Comparison of ENCODE assay signal across 15 cellular contexts in the genomic region with DNA sequence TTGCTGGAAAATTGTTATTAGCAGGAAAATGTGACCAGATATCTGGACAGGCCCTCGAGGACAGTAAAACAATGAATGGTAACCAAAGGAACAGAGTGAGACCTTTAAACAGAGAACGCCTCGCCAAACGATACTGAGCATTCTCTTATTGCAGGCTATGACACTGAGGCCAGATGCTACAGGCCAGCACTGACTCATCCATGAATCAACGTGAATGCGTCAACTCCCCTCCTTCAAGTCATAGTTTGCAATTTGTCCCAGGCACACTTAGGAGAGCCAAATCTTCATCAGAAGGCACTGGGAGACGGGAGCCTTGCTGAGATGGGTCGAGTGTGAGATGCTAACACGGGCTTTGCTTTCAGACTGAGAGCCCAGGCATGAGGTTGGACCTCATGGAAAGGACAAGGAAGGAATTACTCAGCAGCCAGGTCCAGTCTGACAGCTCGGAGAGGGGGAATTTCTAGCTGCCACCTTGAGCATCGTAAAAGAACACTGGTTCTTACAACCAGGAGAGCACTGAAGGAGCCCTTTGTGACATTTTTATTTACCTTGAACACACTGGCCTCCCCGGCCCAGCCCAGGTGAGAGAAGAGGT.
DNase-seq lines count a peak whose midpoint lies in the region; ATAC-seq and TF ChIP-seq lines count a peak whose summit lies in the region.
"Had no signal": no experiment of that assay in that cellular context is flagged by ENCODE, and none has a peak within 500 bp of the region (broad histone marks: within the 10 kb centered on the region; RNA-seq: fewer than 3 reads in every experiment).

No MANE protein-coding gene starts in this region.

- H3K27ac Mint-ChIP-seq in activated CD4-positive, alpha-beta memory T cell treated with anti-CD3 and anti-CD28 coated beads, Interleukin-2, amount 10 ng/mL, durations not matched to agents 7 days and 5 days = no peak overlapping the region
- H3K27ac Mint-ChIP-seq: activated naive CD4-positive, alpha-beta T cell treated with anti-CD3 and anti-CD28 coated beads, Interleukin-2, amount 50 U/mL, for 24 hours; GM23338; stimulated activated naive B cell treated with anti-CD40 and anti-IgM and Interleukin-4, amounts not matched to agents 10 μg/mL and 1 μg/mL and 100 μg/mL, for 72 hours had no signal

- POLR2A ChIA-PET in Panc1 (lab: Charles Lee) = no interaction called here
- POLR2A ChIA-PET in activated CD4-positive, alpha-beta memory T cell treated with anti-CD3 and anti-CD28 coated beads, Interleukin-2, amount 10 ng/mL, durations not matched to agents 7 days and 5 days (lab: Charles Lee) = no interaction called here

- CTCF ChIA-PET in Panc1 (lab: Charles Lee) = no interaction called here
- CTCF ChIA-PET in activated CD4-positive, alpha-beta memory T cell treated with anti-CD3 and anti-CD28 coated beads, Interleukin-2, amount 10 ng/mL, durations not matched to agents 7 days and 5 days (lab: Charles Lee) = no interaction called here

- H3K27ac ChIP-seq in Panc1 (ENCODE audit: low read length) = no peak overlapping the region
- peak overlapping the region in 3 of 4 donors; percentile 37 to 73 (median 60) for H3K27ac ChIP-seq in esophagus squamous epithelium
- H3K27ac ChIP-seq in trophoblast cell (ENCODE audit: low read depth, low read length) = no peak overlapping the region

- DNase-seq in EL (peak; percentile 89), Panc1 (ENCODE audit: low read depth, low spot score) (peak; percentile 41), esophagus squamous epithelium (lab: John Stamatoyannopoulos, UW) (no peak), trophoblast cell (peak; percentile 63), KG1 (lab: John Stamatoyannopoulos, UW) (no peak), NCI-H1092 treated with DMSO at 0.1 percent for 48 hours (lab: John Stamatoyannopoulos, UW) (no peak), SHP77 treated with DMSO at 0.1 percent for 48 hours (lab: John Stamatoyannopoulos, UW) (no peak)
- DNase-seq in activated CD4-positive, alpha-beta memory T cell treated with anti-CD3 and anti-CD28 coated beads, Interleukin-2, amount 10 ng/mL, durations not matched to agents 7 days and 5 days = no peak
- DNase-seq: dermis blood vessel endothelial cell; NCI-H187 treated with DMSO at 0.1 percent for 48 hours; stimulated activated naive B cell treated with anti-CD40 and anti-IgM and Interleukin-4, amounts not matched to agents 10 μg/mL and 1 μg/mL and 100 μg/mL, for 72 hours; T1000 had no signal

- H3K36me3 Mint-ChIP-seq in activated CD4-positive, alpha-beta memory T cell treated with anti-CD3 and anti-CD28 coated beads, Interleukin-2, amount 10 ng/mL, durations not matched to agents 7 days and 5 days (ENCODE audit: low read depth) = no peaks in the 10 kb centered on the region
- H3K36me3 Mint-ChIP-seq: activated naive CD4-positive, alpha-beta T cell treated with anti-CD3 and anti-CD28 coated beads, Interleukin-2, amount 50 U/mL, for 24 hours had no signal

- no peak overlapping the region for H3K4ac ChIP-seq in trophoblast cell (ENCODE audit: low read depth, low read length)

- no peak overlapping the region for H4K8ac ChIP-seq in trophoblast cell (ENCODE audit: low read depth, low read length)

- no peak overlapping the region for H3K23ac ChIP-seq in trophoblast cell (ENCODE audit: low read length)

- no peak overlapping the region for H2AK5ac ChIP-seq in trophoblast cell (ENCODE audit: low read length)

- H3K18ac ChIP-seq in trophoblast cell (ENCODE audit: low read length) = no peak overlapping the region

- WGBS in esophagus squamous epithelium, 2 donors = 40 to 45% methylated on average over 8 to 10 of the region's 12 CpGs
- no CpG with 5 or more reads among the region's 12 CpGs for WGBS in trophoblast cell (ENCODE audit: extremely low coverage, insufficient coverage, insufficient read length)

- H3K14ac ChIP-seq in trophoblast cell (ENCODE audit: low read length) = no peak overlapping the region

- H3K4me1 Mint-ChIP-seq in activated CD4-positive, alpha-beta memory T cell treated with anti-CD3 and anti-CD28 coated beads, Interleukin-2, amount 10 ng/mL, durations not matched to agents 7 days and 5 days = no peaks in the 10 kb centered on the region
- H3K4me1 Mint-ChIP-seq: activated naive CD4-positive, alpha-beta T cell treated with anti-CD3 and anti-CD28 coated beads, Interleukin-2, amount 50 U/mL, for 24 hours had no signal

- ATAC-seq in Panc1 = peak; percentile 86
- ATAC-seq: GM23338; HepG2; stimulated activated naive B cell treated with anti-CD40 and anti-IgM and Interleukin-4, amounts not matched to agents 10 μg/mL and 1 μg/mL and 100 μg/mL, for 72 hours had no signal

- H3K9me3 ChIP-seq in Panc1 (ENCODE audit: control insufficient read depth, insufficient read depth, low read depth, low read length) (peaks cover 7% of the 10 kb centered on the region; the same call in 1 of the 2 replicates), esophagus squamous epithelium (no peaks in the 10 kb centered on the region), trophoblast cell (ENCODE audit: insufficient read depth, low read depth, low read length) (peaks cover 5% of the 10 kb centered on the region)

- H3K4me3 Mint-ChIP-seq in activated CD4-positive, alpha-beta memory T cell treated with anti-CD3 and anti-CD28 coated beads, Interleukin-2, amount 10 ng/mL, durations not matched to agents 7 days and 5 days = no peak overlapping the region
- H3K4me3 Mint-ChIP-seq: activated naive CD4-positive, alpha-beta T cell treated with anti-CD3 and anti-CD28 coated beads, Interleukin-2, amount 50 U/mL, for 24 hours; GM23338; stimulated activated naive B cell treated with anti-CD40 and anti-IgM and Interleukin-4, amounts not matched to agents 10 μg/mL and 1 μg/mL and 100 μg/mL, for 72 hours had no signal

- no peak overlapping the region for H2BK12ac ChIP-seq in trophoblast cell (ENCODE audit: low read length)

- H3K79me2 ChIP-seq in trophoblast cell (ENCODE audit: control insufficient read depth, insufficient read depth, low read length, poor library complexity) = no peaks in the 10 kb centered on the region

- H3K4me3 ChIP-seq in Panc1 (ENCODE audit: low read depth in 2 of 2, low read length in 2 of 2) (no peak overlapping the region), esophagus squamous epithelium (no peak overlapping the region), trophoblast cell (ENCODE audit: low read depth, low read length) (no peak overlapping the region)
- H3K4me3 ChIP-seq: GM23338 had no signal

- H2AFZ ChIP-seq in trophoblast cell (ENCODE audit: insufficient read depth, low read length, poor library complexity) = no peak overlapping the region
- H2AFZ ChIP-seq: GM23338 had no signal

- intact Hi-C loops in Panc1 (cut with micrococcal nuclease; ENCODE audit: unreplicated experiment) = no loop called here
- intact Hi-C loops in esophagus squamous epithelium (cut with DNase I) = no loop called here

- H3K27me3 ChIP-seq in Panc1 (ENCODE audit: control insufficient read depth, insufficient read depth, low read length) = no peaks in the 10 kb centered on the region
- H3K27me3 ChIP-seq in esophagus squamous epithelium = peaks cover 0 to 5% (median 0%) of the 10 kb centered on the region in 4 donors
- H3K27me3 ChIP-seq in trophoblast cell (ENCODE audit: insufficient read depth, low read length) = no peaks in the 10 kb centered on the region

- H4K12ac ChIP-seq in trophoblast cell (ENCODE audit: low read depth, low read length) = no peak overlapping the region

- no peak overlapping the region for H2BK5ac ChIP-seq in trophoblast cell (ENCODE audit: low read depth, low read length, poor library complexity)

- no peaks in the 10 kb centered on the region for H3K79me1 ChIP-seq in trophoblast cell (ENCODE audit: low read length)

- H3K27me3 Mint-ChIP-seq in activated CD4-positive, alpha-beta memory T cell treated with anti-CD3 and anti-CD28 coated beads, Interleukin-2, amount 10 ng/mL, durations not matched to agents 7 days and 5 days = no peaks in the 10 kb centered on the region

- no peak overlapping the region for H3K9ac ChIP-seq in trophoblast cell (ENCODE audit: low read length)

- no peak for TF ChIP-seq POLR2A in esophagus squamous epithelium (IDR thresholded peaks at IDR 0.05)

- no peaks in the 10 kb centered on the region for H3K4me1 ChIP-seq in Panc1 (ENCODE audit: control insufficient read depth, insufficient read depth, low read length)
- H3K4me1 ChIP-seq in esophagus squamous epithelium = peaks cover 6 to 11% (median 7%) of the 10 kb centered on the region in 3 donors
- H3K4me1 ChIP-seq in trophoblast cell (ENCODE audit: control insufficient read depth in 1 of 2, insufficient read depth in 2 of 2, low read length in 2 of 2) = peaks cover 7 to 15% of the 10 kb centered on the region in 2 experiments

- H2BK120ac ChIP-seq in trophoblast cell (ENCODE audit: insufficient read depth, low read length, poor library complexity) = no peak overlapping the region

- H3K4me2 ChIP-seq in trophoblast cell (ENCODE audit: low read length) = no peak overlapping the region
- H3K4me2 ChIP-seq: GM23338 had no signal

- peaks cover 3% of the 10 kb centered on the region for H3K9me3 Mint-ChIP-seq in activated CD4-positive, alpha-beta memory T cell treated with anti-CD3 and anti-CD28 coated beads, Interleukin-2, amount 10 ng/mL, durations not matched to agents 7 days and 5 days
- H3K9me3 Mint-ChIP-seq: activated naive CD4-positive, alpha-beta T cell treated with anti-CD3 and anti-CD28 coated beads, Interleukin-2, amount 50 U/mL, for 24 hours had no signal

- TF ChIP-seq CTCF in Panc1 (IDR thresholded peaks at IDR 0.05) (no peak), esophagus squamous epithelium (IDR thresholded peaks at IDR 0.05) (no peak)

- in situ Hi-C loops in Panc1 (cut with HindIII; ENCODE audit: low pct_unique_long_range_greater_than_20kb, low sequenced_read_pairs) = no loop called here

- BruUV-seq in Panc1 (replicated peaks; lab: Mats Ljungman, UMichigan) = no TSS peak

- no peak overlapping the region for H4K91ac ChIP-seq in trophoblast cell (ENCODE audit: low read depth, low read length)

- H3K36me3 ChIP-seq in Panc1 (ENCODE audit: control insufficient read depth, insufficient read depth, low read length) (no peaks in the 10 kb centered on the region), esophagus squamous epithelium (peaks cover 0 to 42% (median 0%) of the 10 kb centered on the region in 3 donors), trophoblast cell (ENCODE audit: control insufficient read depth in 1 of 2, insufficient read depth in 2 of 2, low read length in 2 of 2) (no peaks in the 10 kb centered on the region)

Comparison
In these comparisons a context has a peak if more than half of its experiments do, and no peak if none do; other contexts are left out.
1. DNase-seq: peak in EL (single experiment), Panc1 (single experiment) and trophoblast cell (2 of 2); none in esophagus squamous epithelium (single experiment), KG1 (single experiment), activated CD4-positive, alpha-beta memory T cell treated with anti-CD3 and anti-CD28 coated beads, Interleukin-2, amount 10 ng/mL, durations not matched to agents 7 days and 5 days (single experiment), NCI-H1092 treated with DMSO at 0.1 percent for 48 hours (single experiment) and SHP77 treated with DMSO at 0.1 percent for 48 hours (single experiment).
2. H3K27ac ChIP-seq: peak in esophagus squamous epithelium (3 of 4); none in Panc1 (single experiment) and trophoblast cell (single experiment).